ENCODE assay signal across 25 cellular contexts in the genomic region with DNA sequence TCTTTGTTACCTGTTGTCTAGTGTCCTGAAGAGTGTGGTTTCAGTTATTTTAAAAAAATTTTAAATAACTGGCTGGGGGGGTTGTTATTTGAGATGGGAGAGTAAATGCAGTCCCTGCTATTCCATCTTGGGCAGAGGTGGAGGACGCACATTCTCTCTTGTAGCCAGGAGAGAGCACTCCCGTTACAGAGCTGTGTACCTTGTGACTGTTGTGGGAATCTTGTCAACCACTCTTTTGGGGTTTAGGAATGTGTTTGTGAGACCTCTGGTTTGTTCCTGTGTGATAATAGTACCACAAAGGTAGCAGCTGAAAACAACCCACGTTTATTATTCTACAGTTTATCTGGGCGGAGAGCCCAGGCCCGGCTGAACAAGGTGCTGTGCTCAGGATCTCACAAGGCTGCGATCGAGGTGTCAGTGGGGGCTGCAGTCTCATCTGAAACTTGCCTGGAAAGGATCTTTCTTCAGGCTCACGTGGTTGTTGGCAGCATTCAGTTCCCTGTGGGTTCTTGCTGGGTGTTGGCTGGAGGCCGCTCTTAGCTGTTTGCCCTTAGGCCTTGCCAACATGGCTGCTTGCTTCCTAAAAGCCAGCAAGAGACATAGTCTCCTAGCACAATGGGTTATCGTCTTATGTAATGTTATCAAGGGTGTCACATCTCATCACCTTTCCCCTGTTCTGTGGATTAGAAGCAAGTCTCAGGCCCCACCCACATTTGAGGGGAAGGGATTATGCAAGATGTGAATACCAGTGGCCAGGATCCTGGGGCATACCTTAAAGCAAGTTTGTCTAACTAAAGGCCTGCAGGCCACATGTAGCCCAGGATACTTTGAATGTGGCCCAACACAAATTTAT. TPM values are rescaled to one million over a fixed set of nuclear protein-coding genes. Genes with fewer than 3 reads are reported as not detected.
DNase-seq lines count a peak whose midpoint lies in the region; ATAC-seq, FAIRE-seq and TF ChIP-seq lines count a peak whose summit lies in the region.
"Had no signal": no experiment of that assay in that cellular context is flagged by ENCODE, and none has a peak within 500 bp of the region (broad histone marks: within the 10 kb centered on the region; RNA-seq: fewer than 3 reads in every experiment).

No MANE protein-coding gene starts in this region.

- H3K27me3 ChIP-seq in left ventricle myocardium inferior (ENCODE audit: low read depth): no peaks in the 10 kb centered on the region
- no peaks in the 10 kb centered on the region for H3K27me3 ChIP-seq in rectal smooth muscle tissue (ENCODE audit: control insufficient read depth, insufficient read depth, low read length)
- H3K27me3 ChIP-seq: BLaER1 treated with 17β-estradiol and CSF1 and Interleukin-3, amounts not matched to agents 10 nM and 100 nM; body of pancreas had no signal

- ATAC-seq in HG03039 (IDR thresholded peaks at IDR 0.05; ENCODE audit: unreplicated experiment): no peak
- no peak for ATAC-seq in HG03432 (IDR thresholded peaks at IDR 0.05; ENCODE audit: unreplicated experiment)
- ATAC-seq: body of pancreas had no signal

- H3K27ac Mint-ChIP-seq in activated naive CD8-positive, alpha-beta T cell treated with anti-CD3 and anti-CD28 coated beads for 36 hours: no peak overlapping the region
- H3K27ac Mint-ChIP-seq: activated CD4-positive, alpha-beta memory T cell treated with anti-CD3 and anti-CD28 coated beads, Interleukin-2, amount 10 ng/mL, durations not matched to agents 7 days and 5 days; activated naive CD4-positive, alpha-beta T cell treated with anti-CD3 and anti-CD28 coated beads, Interleukin-2, amount 50 U/mL, for 24 hours; dendritic cell treated with granulocyte-macrophage colony-stimulating factor and Interleukin-4, amounts not matched to agents 40 ng/mL and 50 ng/mL, for 4 days had no signal

- in situ Hi-C loops in G401 (cut with HindIII; ENCODE audit: low sequenced_read_pairs): no loop called here
- in situ Hi-C loops in astrocyte of the cerebellum (cut with HindIII; ENCODE audit: low sequenced_read_pairs): loop anchor here (25.0 kb wide), 1 partner anchor 287 kb away; no protein-coding TSS in a partner anchor

- no peak overlapping the region for H3K4me3 Mint-ChIP-seq in activated naive CD8-positive, alpha-beta T cell treated with anti-CD3 and anti-CD28 coated beads for 36 hours
- H3K4me3 Mint-ChIP-seq: activated CD4-positive, alpha-beta memory T cell treated with anti-CD3 and anti-CD28 coated beads, Interleukin-2, amount 10 ng/mL, durations not matched to agents 7 days and 5 days; activated naive CD4-positive, alpha-beta T cell treated with anti-CD3 and anti-CD28 coated beads, Interleukin-2, amount 50 U/mL, for 24 hours; dendritic cell treated with granulocyte-macrophage colony-stimulating factor and Interleukin-4, amounts not matched to agents 40 ng/mL and 50 ng/mL, for 4 days had no signal

- DNase-seq in G401 (ENCODE audit: low spot score): peak; percentile 72
- no peak for DNase-seq in astrocyte of the cerebellum (ENCODE audit: low read depth)
- no peak for DNase-seq in left ventricle myocardium inferior
- no peak for DNase-seq in urothelium cell line (ENCODE audit: low spot score)
- DNase-seq in activated naive CD8-positive, alpha-beta T cell treated with anti-CD3 and anti-CD28 coated beads for 36 hours: no peak
- DNase-seq: activated CD4-positive, alpha-beta memory T cell treated with anti-CD3 and anti-CD28 coated beads, Interleukin-2, amount 10 ng/mL, durations not matched to agents 7 days and 5 days; activated CD4-positive, CD25-positive, alpha-beta regulatory T cell; activated T-cell treated with anti-CD3 and anti-CD28 coated beads for 4 hours; body of pancreas; foreskin melanocyte; HCEC 1CT; Karpas-422; NCI-H526; stimulated activated CD4-positive, alpha-beta T cell treated with anti-CD3 and anti-CD28 coated beads, Interleukin-4, amount 100 ng/mL, for 24 hours; T-helper 9 cell had no signal

- H3K9me3 Mint-ChIP-seq in activated naive CD8-positive, alpha-beta T cell treated with anti-CD3 and anti-CD28 coated beads for 36 hours: peaks cover 18% of the 10 kb centered on the region

- peaks cover 26% of the 10 kb centered on the region for H3K9me3 ChIP-seq in left ventricle myocardium inferior (replicated peaks)

- no peaks in the 10 kb centered on the region for H3K27me3 Mint-ChIP-seq in activated naive CD8-positive, alpha-beta T cell treated with anti-CD3 and anti-CD28 coated beads for 36 hours
- H3K27me3 Mint-ChIP-seq: activated CD4-positive, alpha-beta memory T cell treated with anti-CD3 and anti-CD28 coated beads, Interleukin-2, amount 10 ng/mL, durations not matched to agents 7 days and 5 days; activated naive CD4-positive, alpha-beta T cell treated with anti-CD3 and anti-CD28 coated beads, Interleukin-2, amount 50 U/mL, for 24 hours; dendritic cell treated with granulocyte-macrophage colony-stimulating factor and Interleukin-4, amounts not matched to agents 40 ng/mL and 50 ng/mL, for 4 days had no signal

- peaks cover 38% of the 10 kb centered on the region for H3K4me1 ChIP-seq in left ventricle myocardium inferior
- H3K4me1 ChIP-seq in rectal smooth muscle tissue (ENCODE audit: control insufficient read depth, insufficient read depth, low read length): peaks cover 39% of the 10 kb centered on the region
- H3K4me1 ChIP-seq: body of pancreas had no signal

- peak overlapping the region; percentile 53 for H3K27ac ChIP-seq in left ventricle myocardium inferior (replicated peaks)
- H3K27ac ChIP-seq in rectal smooth muscle tissue (ENCODE audit: low read depth, low read length): peak overlapping the region; percentile 83
- H3K27ac ChIP-seq: BLaER1 treated with 17β-estradiol and CSF1 and Interleukin-3, amounts not matched to agents 10 nM and 100 nM; body of pancreas; RWPE1 had no signal

- no peak overlapping the region for H3K4me3 ChIP-seq in astrocyte of the cerebellum (ENCODE audit: low read depth, low read length)
- H3K4me3 ChIP-seq in left ventricle myocardium inferior: no peak overlapping the region
- H3K4me3 ChIP-seq in rectal smooth muscle tissue (ENCODE audit: low read length): no peak overlapping the region
- H3K4me3 ChIP-seq: body of pancreas, smooth muscle cell had no signal

- TF ChIP-seq CTCF in astrocyte of the cerebellum (IDR thresholded peaks at IDR 0.05; ENCODE audit: low read depth, low read length, missing control alignments) (peak; percentile 9), left ventricle myocardium inferior (IDR thresholded peaks at IDR 0.05; ENCODE audit: borderline replicate concordance) (no peak)

- H3K36me3 ChIP-seq in left ventricle myocardium inferior (peaks cover 80% of the 10 kb centered on the region), rectal smooth muscle tissue (ENCODE audit: control insufficient read depth, insufficient read depth, low read length) (peaks cover 18% of the 10 kb centered on the region)

- peaks cover 2% of the 10 kb centered on the region for H3K4me1 Mint-ChIP-seq in activated naive CD8-positive, alpha-beta T cell treated with anti-CD3 and anti-CD28 coated beads for 36 hours
- H3K4me1 Mint-ChIP-seq: activated CD4-positive, alpha-beta memory T cell treated with anti-CD3 and anti-CD28 coated beads, Interleukin-2, amount 10 ng/mL, durations not matched to agents 7 days and 5 days; activated naive CD4-positive, alpha-beta T cell treated with anti-CD3 and anti-CD28 coated beads, Interleukin-2, amount 50 U/mL, for 24 hours had no signal

- H3K9ac ChIP-seq in rectal smooth muscle tissue (ENCODE audit: low read length): no peak overlapping the region
- H3K9ac ChIP-seq: BLaER1 treated with 17β-estradiol and CSF1 and Interleukin-3, amounts not matched to agents 10 nM and 100 nM had no signal

- intact Hi-C loops in left ventricle myocardium inferior (cut with micrococcal nuclease): no loop called here

- no peak for FAIRE-seq in urothelium cell line (lab: Jason Lieb, UNC)

- H3K36me3 Mint-ChIP-seq in activated naive CD8-positive, alpha-beta T cell treated with anti-CD3 and anti-CD28 coated beads for 36 hours: peaks cover 65% of the 10 kb centered on the region

RNA-seq across cellular contexts. Expression of a gene that starts 20.6 kb away (rescaled TPM):
- total RNA-seq in G401 (2014; rRNA removed; shearing (Covaris generic)): 19.1 and 21.3 TPM in 2 replicates
- total RNA-seq in left ventricle myocardium inferior: 13.2 TPM
- 10 to 100 TPM; 25.5 to 27.0 TPM for total RNA-seq in activated naive CD8-positive, alpha-beta T cell treated with anti-CD3 and anti-CD28 coated beads for 36 hours

RNA-seq across cellular contexts. Expression of a gene that starts 20.7 kb away (rescaled TPM):
- 99.9 and 120 TPM in 2 replicates for total RNA-seq in G401 (2014; rRNA removed; shearing (Covaris generic))
- total RNA-seq in left ventricle myocardium inferior: 121 TPM
- total RNA-seq in activated naive CD8-positive, alpha-beta T cell treated with anti-CD3 and anti-CD28 coated beads for 36 hours: 100 to 1,000 TPM; 118 to 127 TPM

RNA-seq across cellular contexts. Expression of a gene that starts 56.5 kb away (rescaled TPM):
- total RNA-seq in G401 (2014; rRNA removed; shearing (Covaris generic)): not detected in 2 replicates
- not detected for total RNA-seq in left ventricle myocardium inferior
- not detected for total RNA-seq in activated naive CD8-positive, alpha-beta T cell treated with anti-CD3 and anti-CD28 coated beads for 36 hours
- total RNA-seq: A673; activated CD4-positive, alpha-beta memory T cell treated with anti-CD3 and anti-CD28 coated beads, Interleukin-2, amount 10 ng/mL, durations not matched to agents 7 days and 5 days; body of pancreas; kidney epithelial cell; smooth muscle cell had no signal
